ENCODE assay signal across 8 cellular contexts in the genomic region with DNA sequence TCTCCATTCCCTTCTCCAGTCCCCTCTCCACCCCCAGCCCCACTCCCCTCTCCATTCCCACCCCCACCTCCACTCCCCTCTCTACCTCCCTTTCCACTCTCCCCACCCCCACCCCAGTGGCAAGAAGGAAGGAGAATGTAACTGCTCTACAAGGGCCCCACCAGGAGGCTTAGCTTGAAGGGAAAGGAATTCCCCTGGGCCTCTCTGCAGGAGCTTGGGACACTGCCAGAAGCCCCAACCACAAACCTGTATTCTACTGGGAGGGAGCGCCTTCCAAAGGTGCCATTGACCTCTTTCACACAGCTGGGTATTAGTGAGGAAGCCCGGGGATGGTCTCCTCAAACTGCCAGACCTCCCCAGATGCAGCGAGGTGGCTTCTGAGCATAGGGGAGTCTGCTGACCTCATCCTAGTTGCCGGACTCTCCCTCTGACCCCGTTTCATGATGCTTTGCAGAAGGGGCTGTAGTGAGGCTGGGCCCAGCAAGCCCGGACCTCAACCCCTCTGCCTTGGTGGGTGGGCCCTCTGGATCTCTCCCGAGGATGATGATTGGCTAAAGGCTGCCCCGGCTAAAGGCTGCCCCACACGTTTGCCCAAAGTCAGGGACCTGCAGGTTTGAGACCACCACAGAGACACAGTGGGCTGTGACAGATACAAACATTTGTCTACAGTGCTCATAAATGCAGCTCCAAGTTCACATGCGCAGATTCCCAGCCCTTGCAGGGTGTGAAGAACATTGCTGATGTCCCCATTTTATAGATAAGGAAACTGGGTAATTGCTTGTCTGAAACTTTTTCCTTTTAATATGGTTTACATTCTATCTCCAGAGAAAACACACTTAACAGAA. TPM values are rescaled to one million over a fixed set of nuclear protein-coding genes. Genes with fewer than 3 reads are reported as not detected.
DNase-seq lines count a peak whose midpoint lies in the region; TF ChIP-seq lines count a peak whose summit lies in the region.

No MANE protein-coding gene starts in this region.

- in situ Hi-C loops in mammary epithelial cell (cut with MboI; ENCODE audit: low sequenced_read_pairs in 2 of 2), result no loop called here

- no peaks in the 10 kb centered on the region for H3K36me3 ChIP-seq in BE2C
- no peaks in the 10 kb centered on the region; the same call in 1 of the 2 replicates for H3K36me3 ChIP-seq in HUES64 (ENCODE audit: insufficient read depth, low read length)
- peaks cover 5% of the 10 kb centered on the region for H3K36me3 ChIP-seq in mammary epithelial cell (ENCODE audit: insufficient read depth, low read length)
- peaks cover 14% of the 10 kb centered on the region for H3K36me3 ChIP-seq in mesodermal cell (ENCODE audit: control insufficient read depth, insufficient read depth, low read length)

- H3K9ac ChIP-seq in HUES64 (ENCODE audit: low read depth, low read length), result peak overlapping the region; percentile 8; the same call in 1 of the 2 replicates
- H3K9ac ChIP-seq in mammary epithelial cell (ENCODE audit: insufficient read depth, low read length), result peak overlapping the region; percentile 2

- intact Hi-C loops in mammary epithelial cell (cut with micrococcal nuclease), result loop anchor here (1.0 kb wide), 1 partner anchor 43 kb away; no protein-coding TSS in a partner anchor

- TF ChIP-seq CTCF in BE2C (IDR thresholded peaks at IDR 0.05; ENCODE audit: low read depth, low read length), result no peak
- no peak for TF ChIP-seq CTCF in mammary epithelial cell (conservative IDR thresholded peaks at IDR 0.05 in 1 of 2, IDR thresholded peaks at IDR 0.05 in 1 of 2; ENCODE audit: extremely low read depth in 1 of 2, insufficient read depth in 1 of 2, low read depth in 1 of 2, low read length in 2 of 2)

- H3K4me3 ChIP-seq in BE2C (ENCODE audit: low read depth, low read length) (no peak overlapping the region), HUES64 (ENCODE audit: low read length) (peak overlapping the region; percentile 34), mammary epithelial cell (replicated peaks in 1 of 3; ENCODE audit: insufficient read depth in 1 of 3, low read depth in 2 of 3, low read length in 3 of 3) (peak overlapping the region in 2 of 3 experiments; percentile 1 to 68), mesodermal cell (ENCODE audit: extremely low read depth, insufficient read depth, low read length, poor library complexity, severe bottlenecking) (peak overlapping the region; percentile 18)

- dilution Hi-C loops in mammary epithelial cell (cut with HindIII; ENCODE audit: low sequenced_read_pairs), result no loop called here

- H3K4me1 ChIP-seq in BE2C, result peaks cover 16% of the 10 kb centered on the region
- H3K4me1 ChIP-seq in HUES64 (ENCODE audit: insufficient read depth, low read length), result peaks cover 48% of the 10 kb centered on the region
- H3K4me1 ChIP-seq in mammary epithelial cell (ENCODE audit: insufficient read depth, low read length), result peaks cover 50% of the 10 kb centered on the region
- peaks cover 60% of the 10 kb centered on the region for H3K4me1 ChIP-seq in mesodermal cell (ENCODE audit: control insufficient read depth, insufficient read depth, low read length, poor library complexity, severe bottlenecking)

- H3K79me2 ChIP-seq in mammary epithelial cell (ENCODE audit: insufficient read depth, low read length), result peaks cover 30% of the 10 kb centered on the region

- DNase-seq in BE2C (peak; percentile 50), mammary epithelial cell (peak; percentile 90), foreskin melanocyte (no peak)
- DNase-seq in central memory CD4-positive, alpha-beta T cell, result no peak
- no peak for DNase-seq in stimulated activated CD4-positive, alpha-beta T cell treated with anti-CD3 and anti-CD28 coated beads, Interleukin-2, amount 100 ng/mL, for 48 hours
- no peak for DNase-seq in activated CD4-positive, alpha-beta T cell treated with anti-CD3 and anti-CD28 coated beads for 48 hours

- BruUV-seq in mammary epithelial cell (replicated peaks; lab: Mats Ljungman, UMichigan), result no TSS peak

- H3K27me3 ChIP-seq in BE2C, result no peaks in the 10 kb centered on the region
- no peaks in the 10 kb centered on the region for H3K27me3 ChIP-seq in HUES64 (ENCODE audit: insufficient read depth, low read length)
- no peaks in the 10 kb centered on the region for H3K27me3 ChIP-seq in mammary epithelial cell (ENCODE audit: insufficient read depth, low read length)

- CTCF ChIA-PET in mammary epithelial cell (lab: Charles Lee; ENCODE audit: low non-redundant PET), result interaction anchor here (0.6 kb wide), 1 partner anchor 11 kb away, joined by 5 read pairs; no protein-coding TSS in a partner anchor

- WGBS in HUES64, result 19% methylated on average over 10 of the region's 10 CpGs
- WGBS in mammary epithelial cell (ENCODE audit: low coverage, missing lambda C conversion rate), result 26% methylated on average over 7 of the region's 10 CpGs
- 14 to 20% methylated on average over 6 to 9 of the region's 10 CpGs for WGBS in mesodermal cell (ENCODE audit: insufficient coverage in 2 of 2), 2 experiments

- H3K27ac ChIP-seq in HUES64 (ENCODE audit: low read depth, low read length) (peak overlapping the region; percentile 54; the same call in 1 of the 2 replicates), mammary epithelial cell (ENCODE audit: insufficient read depth, low read depth, low read length) (peak overlapping the region; percentile 9), mesodermal cell (ENCODE audit: low read depth, low read length, severe bottlenecking) (peak overlapping the region; percentile 79)

- H3K4me2 ChIP-seq in mammary epithelial cell (ENCODE audit: insufficient read depth, low read depth, low read length), result peak overlapping the region; percentile 94

- H3K9me3 ChIP-seq in BE2C, result no peaks in the 10 kb centered on the region
- H3K9me3 ChIP-seq in HUES64 (ENCODE audit: insufficient read depth, low read depth, low read length), result no peaks in the 10 kb centered on the region
- H3K9me3 ChIP-seq in mammary epithelial cell (replicated peaks; ENCODE audit: insufficient read depth, low read length), result no peaks in the 10 kb centered on the region
- H3K9me3 ChIP-seq in mesodermal cell (ENCODE audit: control insufficient read depth, low read length), result no peaks in the 10 kb centered on the region

- no peaks in the 10 kb centered on the region for H4K20me1 ChIP-seq in mammary epithelial cell (ENCODE audit: insufficient read depth, low read length)

- H2AFZ ChIP-seq in mammary epithelial cell (ENCODE audit: low read depth, low read length), result no peak overlapping the region

RNA-seq across cellular contexts. Expression of gene DEPP1, which starts 2.9 kb away (rescaled TPM):
- 7.4 TPM for polyA plus RNA-seq in BE2C (2012; ENCODE audit: insufficient read depth, insufficient read length, low read depth)
- 0.75 TPM for polyA plus RNA-seq in HUES64 (2013, experiment 1 of 2)
- 1.1 TPM for polyA plus RNA-seq in HUES64 (2013, experiment 2 of 2)
- 10 to 100 TPM; 25.0 to 45.6 TPM for total RNA-seq in mammary epithelial cell
- polyA plus RNA-seq in mammary epithelial cell, result 139 TPM
- polyA minus RNA-seq in mammary epithelial cell, result 230 TPM
- polyA plus RNA-seq in mesodermal cell (2013, experiment 1 of 2), result 11.8 TPM
- polyA plus RNA-seq in mesodermal cell (2013, experiment 2 of 2), result 10.8 TPM

RNA-seq across cellular contexts. Expression of gene RASSF4, which starts 16.1 kb away (rescaled TPM):
- 9.3 TPM for polyA plus RNA-seq in BE2C (2012; ENCODE audit: insufficient read depth, insufficient read length, low read depth)
- polyA plus RNA-seq in HUES64 (2013, experiment 1 of 2), result 6.7 TPM
- polyA plus RNA-seq in HUES64 (2013, experiment 2 of 2), result 7.4 TPM
- 1 to 10 TPM; 1.4 to 4.0 TPM for total RNA-seq in mammary epithelial cell
- 3.4 TPM for polyA plus RNA-seq in mammary epithelial cell
- 8.9 TPM for polyA minus RNA-seq in mammary epithelial cell
- polyA plus RNA-seq in mesodermal cell (2013, experiment 1 of 2), result 13.1 TPM
- 10.7 TPM for polyA plus RNA-seq in mesodermal cell (2013, experiment 2 of 2)

RNA-seq across cellular contexts. Expression of gene ZNF22, which starts 25.0 kb away (rescaled TPM):
- polyA plus RNA-seq in BE2C (2012; ENCODE audit: insufficient read depth, insufficient read length, low read depth), result 46.3 TPM
- 41.8 TPM for polyA plus RNA-seq in HUES64 (2013, experiment 1 of 2)
- polyA plus RNA-seq in HUES64 (2013, experiment 2 of 2), result 51.5 TPM
- total RNA-seq in mammary epithelial cell, result 1 to 10 TPM; 7.2 to 7.7 TPM
- 2.7 TPM for polyA plus RNA-seq in mammary epithelial cell
- polyA minus RNA-seq in mammary epithelial cell, result 1.9 TPM
- polyA plus RNA-seq in mesodermal cell (2013, experiment 1 of 2), result 44.1 TPM
- polyA plus RNA-seq in mesodermal cell (2013, experiment 2 of 2), result 45.5 TPM

Comparison
In these comparisons a context has a peak if more than half of its experiments do, and no peak if none do; other contexts are left out.
1. DNase-seq: peak in BE2C (single experiment) and mammary epithelial cell (single experiment); none in central memory CD4-positive, alpha-beta T cell (single experiment), foreskin melanocyte (single experiment), stimulated activated CD4-positive, alpha-beta T cell treated with anti-CD3 and anti-CD28 coated beads, Interleukin-2, amount 100 ng/mL, for 48 hours (0 of 2) and activated CD4-positive, alpha-beta T cell treated with anti-CD3 and anti-CD28 coated beads for 48 hours (single experiment).
2. H3K27ac ChIP-seq: peak in every context shown above with its lines; median percentile 79 in mesodermal cell; 54 in HUES64; 9 in mammary epithelial cell.